Comparison of ENCODE assay signal across 8 cellular contexts in genomic region chr15:85533949-85534543, GRCh38.
DNase-seq lines count a peak whose midpoint lies in the region; ATAC-seq lines count a peak whose summit lies in the region.

No MANE protein-coding gene starts in this region.

- H3K36me3 ChIP-seq in CD4-positive, CD25-positive, alpha-beta regulatory T cell (ENCODE audit: control insufficient read depth, insufficient read depth, low read length): peaks cover 14% of the 10 kb centered on the region

- H3K27ac Mint-ChIP-seq in CD4-positive, CD25-positive, alpha-beta regulatory T cell: peak overlapping the region; percentile 6 to 82 (median 46)
- peak overlapping the region; percentile 78 for H3K27ac Mint-ChIP-seq in activated naive CD8-positive, alpha-beta T cell treated with anti-CD3 and anti-CD28 coated beads for 36 hours

- no peak overlapping the region for H3K27ac ChIP-seq in CD4-positive, CD25-positive, alpha-beta regulatory T cell (ENCODE audit: insufficient read depth, low read length, poor library complexity, severe bottlenecking)

- H3K36me3 Mint-ChIP-seq in CD4-positive, CD25-positive, alpha-beta regulatory T cell: peaks cover 41% of the 10 kb centered on the region
- H3K36me3 Mint-ChIP-seq in activated naive CD8-positive, alpha-beta T cell treated with anti-CD3 and anti-CD28 coated beads for 36 hours: peaks cover 35% of the 10 kb centered on the region

- no peaks in the 10 kb centered on the region for H3K27me3 Mint-ChIP-seq in CD4-positive, CD25-positive, alpha-beta regulatory T cell
- no peaks in the 10 kb centered on the region for H3K27me3 Mint-ChIP-seq in activated naive CD8-positive, alpha-beta T cell treated with anti-CD3 and anti-CD28 coated beads for 36 hours

- H3K9me3 Mint-ChIP-seq in CD4-positive, CD25-positive, alpha-beta regulatory T cell: no peaks in the 10 kb centered on the region
- no peaks in the 10 kb centered on the region for H3K9me3 Mint-ChIP-seq in activated naive CD8-positive, alpha-beta T cell treated with anti-CD3 and anti-CD28 coated beads for 36 hours

- peaks cover 36 to 63% (median 38%) of the 10 kb centered on the region in 4 donors for H3K4me1 Mint-ChIP-seq in CD4-positive, CD25-positive, alpha-beta regulatory T cell
- H3K4me1 Mint-ChIP-seq in activated naive CD8-positive, alpha-beta T cell treated with anti-CD3 and anti-CD28 coated beads for 36 hours: peaks cover 54% of the 10 kb centered on the region

- peaks cover 14% of the 10 kb centered on the region for H3K4me1 ChIP-seq in CD4-positive, CD25-positive, alpha-beta regulatory T cell (ENCODE audit: control insufficient read depth, insufficient read depth, low read length, poor library complexity, severe bottlenecking)

- peak overlapping the region in 3 of 4 donors; percentile 33 to 72 (median 63) for H3K4me3 Mint-ChIP-seq in CD4-positive, CD25-positive, alpha-beta regulatory T cell
- peak overlapping the region; percentile 40 for H3K4me3 Mint-ChIP-seq in activated naive CD8-positive, alpha-beta T cell treated with anti-CD3 and anti-CD28 coated beads for 36 hours

- H3K9me3 ChIP-seq in CD4-positive, CD25-positive, alpha-beta regulatory T cell (ENCODE audit: control insufficient read depth in 2 of 2, low read length in 2 of 2): no peaks in the 10 kb centered on the region

- peak; percentile 80 for ATAC-seq in CD4-positive, CD25-positive, alpha-beta regulatory T cell (ENCODE audit: low read depth in 2 of 2)
- ATAC-seq in GM19395 (IDR thresholded peaks at IDR 0.05; ENCODE audit: unreplicated experiment) (peak; percentile 95), HG03432 (IDR thresholded peaks at IDR 0.05; ENCODE audit: unreplicated experiment) (peak; percentile 97)

- DNase-seq in CD4-positive, CD25-positive, alpha-beta regulatory T cell: peak in 2 of 3 donors; percentile 9 to 41
- peak; percentile 10 for DNase-seq in activated naive CD8-positive, alpha-beta T cell treated with anti-CD3 and anti-CD28 coated beads for 36 hours
- no peak for DNase-seq in KG1 (lab: John Stamatoyannopoulos, UW)
- no peak for DNase-seq in GM19240 (ENCODE audit: insufficient read length, low spot score)
- DNase-seq in iPS-NIHi7 (ENCODE audit: extremely low spot score): no peak
- no peak for DNase-seq in mesenteric fat pad (ENCODE audit: low spot score)

- H3K4me3 ChIP-seq in CD4-positive, CD25-positive, alpha-beta regulatory T cell (ENCODE audit: low read depth, low read length): peak overlapping the region; percentile 27

- H3K27me3 ChIP-seq in CD4-positive, CD25-positive, alpha-beta regulatory T cell (ENCODE audit: control insufficient read depth, insufficient read depth, low read length): no peaks in the 10 kb centered on the region

Comparison
In these comparisons a context has a peak if more than half of its experiments do, and no peak if none do; other contexts are left out.
1. DNase-seq: peak in CD4-positive, CD25-positive, alpha-beta regulatory T cell (2 of 3) and activated naive CD8-positive, alpha-beta T cell treated with anti-CD3 and anti-CD28 coated beads for 36 hours (single experiment); none in KG1 (single experiment), GM19240 (single experiment), iPS-NIHi7 (single experiment) and mesenteric fat pad (single experiment).
2. Peak in every context shown above with its lines, with median percentiles within 50 percentile points of each other: ATAC-seq.